In the genomic region with DNA sequence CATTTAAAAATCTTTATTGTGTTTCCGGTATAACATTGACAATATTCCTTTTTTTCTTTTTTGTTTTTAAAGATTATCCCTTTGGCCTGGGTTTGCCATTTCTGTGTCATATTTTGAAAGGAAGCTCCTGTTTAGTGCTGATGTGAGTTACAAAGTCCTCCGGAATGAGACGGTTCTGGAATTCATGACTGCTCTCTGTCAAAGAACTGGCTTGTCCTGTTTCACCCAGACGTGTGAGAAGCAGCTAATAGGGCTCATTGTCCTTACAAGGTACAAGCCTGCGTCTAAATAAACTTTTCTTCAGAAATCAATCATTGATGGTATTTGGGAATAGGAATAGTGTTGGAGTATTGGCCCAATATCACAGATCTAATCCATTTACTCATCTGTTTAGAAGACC, we compare ENCODE assay signal across 19 cellular contexts. TPM values are rescaled to one million over a fixed set of nuclear protein-coding genes. Genes with fewer than 3 reads are reported as not detected.
DNase-seq lines count a peak whose midpoint lies in the region; FAIRE-seq and TF ChIP-seq lines count a peak whose summit lies in the region.
"Had no signal": no experiment of that assay in that cellular context is flagged by ENCODE, and none has a peak within 500 bp of the region (broad histone marks: within the 10 kb centered on the region; RNA-seq: fewer than 3 reads in every experiment).

No MANE protein-coding gene starts in this region.

- TF ChIP-seq CTCF in type B pancreatic cell (conservative IDR thresholded peaks at IDR 0.05): no peak

- peak; percentile 51 for FAIRE-seq in GM12891 (lab: Jason Lieb, UNC)
- FAIRE-seq: A549, GM12878, GM18507 had no signal

- H3K27ac Mint-ChIP-seq in type B pancreatic cell: peak overlapping the region; percentile 87
- H3K27ac Mint-ChIP-seq: B cell, IgD-negative memory B cell had no signal

- peak overlapping the region; percentile 6 for H3K27ac ChIP-seq in caudate nucleus (ENCODE audit: low read depth, low read length)
- H3K27ac ChIP-seq: A549, Peyer's patch had no signal

- H3K36me3 Mint-ChIP-seq in type B pancreatic cell: peaks cover 14% of the 10 kb centered on the region
- H3K36me3 Mint-ChIP-seq: IgD-negative memory B cell had no signal

- DNase-seq in GM12891 (ENCODE audit: insufficient read length, low spot score) (no peak), caudate nucleus (lab: John Stamatoyannopoulos, UW) (no peak), medulla oblongata (ENCODE audit: extremely low spot score) (peak; percentile 45), type B pancreatic cell (ENCODE audit: extremely low spot score, unreplicated experiment) (no peak), G401 (ENCODE audit: low spot score) (no peak), H4 (ENCODE audit: low spot score) (no peak)
- DNase-seq in activated CD4-positive, alpha-beta T cell treated with anti-CD3 and anti-CD28 coated beads, Interleukin-2, amount 50 U/mL, for 1 hour: no peak
- DNase-seq: H7, NCI-H1105 treated with DMSO at 0.1 percent for 48 hours, NCI-H2029 treated with DMSO at 0.1 percent for 48 hours, NCI-H2171 treated with DMSO at 0.1 percent for 48 hours, NCI-H524 treated with DMSO at 0.1 percent for 48 hours, Peyer's patch had no signal

- H3K9me3 Mint-ChIP-seq in type B pancreatic cell: no peaks in the 10 kb centered on the region
- H3K9me3 Mint-ChIP-seq: CD14-positive monocyte, IgD-negative memory B cell had no signal

- H3K4me1 Mint-ChIP-seq in type B pancreatic cell (ENCODE audit: unreplicated experiment): peaks cover 49% of the 10 kb centered on the region
- H3K4me1 Mint-ChIP-seq: IgD-negative memory B cell had no signal

- H3K27me3 Mint-ChIP-seq in type B pancreatic cell: no peaks in the 10 kb centered on the region
- H3K27me3 Mint-ChIP-seq: B cell, IgD-negative memory B cell had no signal

- peak overlapping the region; percentile 63 for H3K4me3 Mint-ChIP-seq in type B pancreatic cell
- H3K4me3 Mint-ChIP-seq: B cell, CD14-positive monocyte, IgD-negative memory B cell had no signal

- in situ Hi-C loops in G401 (cut with HindIII; ENCODE audit: low sequenced_read_pairs): no loop called here

- no peak for TF ChIP-seq POLR2A in GM12891 (IDR thresholded peaks at IDR 0.05; ENCODE audit: low read depth, low read length)

TF ChIP-seq in GM12891, 5 proteins besides CTCF, POLR2A, EP300 and RAD21:
- no peak for TF ChIP-seq PAX5 (IDR thresholded peaks at IDR 0.05; ENCODE audit: insufficient read depth, low read length, severe bottlenecking)
- TF ChIP-seq TAF1 (IDR thresholded peaks at IDR 0.05; ENCODE audit: low read depth, low read length): no peak
- no peak for TF ChIP-seq SPI1 (IDR thresholded peaks at IDR 0.05; ENCODE audit: low read depth, low read length)
- no peak for TF ChIP-seq POU2F2 (IDR thresholded peaks at IDR 0.05; ENCODE audit: low read depth, low read length)

RNA-seq across cellular contexts. Expression of gene PIWIL4, which starts 19.8 kb away (rescaled TPM):
- 0.54 TPM for polyA plus RNA-seq in GM12891 (2012; ENCODE audit: low read depth, missing spikeins)
- 4.2 and 11.6 TPM in 2 replicates for total RNA-seq in type B pancreatic cell (ENCODE audit: low replicate concordance)
- total RNA-seq in G401 (2014; rRNA removed; shearing (Covaris generic)): not detected in 2 replicates
- not detected in 2 replicates for total RNA-seq in H4 (2014; rRNA removed; shearing (Covaris generic))

RNA-seq across cellular contexts. Expression of gene FUT4, which starts 43.3 kb away (rescaled TPM):
- polyA plus RNA-seq in GM12891 (2012; ENCODE audit: low read depth, missing spikeins): 2.1 TPM
- 10.4 and 40.1 TPM in 2 replicates for total RNA-seq in type B pancreatic cell (ENCODE audit: low replicate concordance)
- total RNA-seq in G401 (2014; rRNA removed; shearing (Covaris generic)): not detected in 2 replicates
- not detected in 2 replicates for total RNA-seq in H4 (2014; rRNA removed; shearing (Covaris generic))

Comparison
In these comparisons a context has a peak if more than half of its experiments do, and no peak if none do; other contexts are left out.
1. RNA of gene FUT4, which starts 43.3 kb away (total RNA-seq): 10.4 to 40.1 TPM in type B pancreatic cell; not detected in G401 and not detected in H4; every median in the first group is over 10 times any median in the second.